In genomic region chr11:62600367-62601113, GRCh38 we compare ENCODE assay signal across 1 cellular context.
TF ChIP-seq lines count a peak whose summit lies in the region.

No MANE protein-coding gene starts in this region.

TF ChIP-seq in HCT116, 20 proteins besides CTCF, POLR2A, EP300 and RAD21 (continued from another document):
- TF ChIP-seq, protein P1, sequence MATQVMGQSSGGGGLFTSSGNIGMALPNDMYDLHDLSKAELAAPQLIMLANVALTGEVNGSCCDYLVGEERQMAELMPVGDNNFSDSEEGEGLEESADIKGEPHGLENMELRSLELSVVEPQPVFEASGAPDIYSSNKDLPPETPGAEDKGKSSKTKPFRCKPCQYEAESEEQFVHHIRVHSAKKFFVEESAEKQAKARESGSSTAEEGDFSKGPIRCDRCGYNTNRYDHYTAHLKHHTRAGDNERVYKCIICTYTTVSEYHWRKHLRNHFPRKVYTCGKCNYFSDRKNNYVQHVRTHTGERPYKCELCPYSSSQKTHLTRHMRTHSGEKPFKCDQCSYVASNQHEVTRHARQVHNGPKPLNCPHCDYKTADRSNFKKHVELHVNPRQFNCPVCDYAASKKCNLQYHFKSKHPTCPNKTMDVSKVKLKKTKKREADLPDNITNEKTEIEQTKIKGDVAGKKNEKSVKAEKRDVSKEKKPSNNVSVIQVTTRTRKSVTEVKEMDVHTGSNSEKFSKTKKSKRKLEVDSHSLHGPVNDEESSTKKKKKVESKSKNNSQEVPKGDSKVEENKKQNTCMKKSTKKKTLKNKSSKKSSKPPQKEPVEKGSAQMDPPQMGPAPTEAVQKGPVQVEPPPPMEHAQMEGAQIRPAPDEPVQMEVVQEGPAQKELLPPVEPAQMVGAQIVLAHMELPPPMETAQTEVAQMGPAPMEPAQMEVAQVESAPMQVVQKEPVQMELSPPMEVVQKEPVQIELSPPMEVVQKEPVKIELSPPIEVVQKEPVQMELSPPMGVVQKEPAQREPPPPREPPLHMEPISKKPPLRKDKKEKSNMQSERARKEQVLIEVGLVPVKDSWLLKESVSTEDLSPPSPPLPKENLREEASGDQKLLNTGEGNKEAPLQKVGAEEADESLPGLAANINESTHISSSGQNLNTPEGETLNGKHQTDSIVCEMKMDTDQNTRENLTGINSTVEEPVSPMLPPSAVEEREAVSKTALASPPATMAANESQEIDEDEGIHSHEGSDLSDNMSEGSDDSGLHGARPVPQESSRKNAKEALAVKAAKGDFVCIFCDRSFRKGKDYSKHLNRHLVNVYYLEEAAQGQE (IDR thresholded peaks at IDR 0.05; ENCODE audit: low read depth) = no peak
- TF ChIP-seq YY1 (IDR thresholded peaks at IDR 0.05; ENCODE audit: extremely low read depth, insufficient replicate concordance, low read depth, low read length) (no peak), EZH2 (IDR thresholded peaks at IDR 0.05) (no peak), FOSL1 (IDR thresholded peaks at IDR 0.05; ENCODE audit: low read depth) (no peak), EGR1 (IDR thresholded peaks at IDR 0.05; ENCODE audit: low read depth) (no peak), SRF (IDR thresholded peaks at IDR 0.05; ENCODE audit: low read depth) (no peak), CBX3 (IDR thresholded peaks at IDR 0.05; ENCODE audit: low read depth) (no peak), EZH2phosphoT487 (IDR thresholded peaks at IDR 0.05; ENCODE audit: borderline replicate concordance) (no peak), ZNF274 (IDR thresholded peaks at IDR 0.05; ENCODE audit: low read depth, low read length) (no peak), ZFX (IDR thresholded peaks at IDR 0.05) (no peak), POLR2AphosphoS5 (IDR thresholded peaks at IDR 0.05; ENCODE audit: low read depth, low read length) (no peak), JUND (IDR thresholded peaks at IDR 0.05) (no peak), TCF7L2 (IDR thresholded peaks at IDR 0.05; ENCODE audit: borderline replicate concordance, extremely low read depth, insufficient read depth, insufficient read length) (no peak), CEBPB (IDR thresholded peaks at IDR 0.05; ENCODE audit: low read depth) (no peak), ZBTB33 (IDR thresholded peaks at IDR 0.05; ENCODE audit: extremely low read depth, insufficient replicate concordance, low read length) (no peak), SP1 (IDR thresholded peaks at IDR 0.05; ENCODE audit: low read depth) (no peak)
TF ChIP-seq in HCT116: peak in this region for 0.
